Comparison of ENCODE assay signal across 15 cellular contexts in the genomic region with DNA sequence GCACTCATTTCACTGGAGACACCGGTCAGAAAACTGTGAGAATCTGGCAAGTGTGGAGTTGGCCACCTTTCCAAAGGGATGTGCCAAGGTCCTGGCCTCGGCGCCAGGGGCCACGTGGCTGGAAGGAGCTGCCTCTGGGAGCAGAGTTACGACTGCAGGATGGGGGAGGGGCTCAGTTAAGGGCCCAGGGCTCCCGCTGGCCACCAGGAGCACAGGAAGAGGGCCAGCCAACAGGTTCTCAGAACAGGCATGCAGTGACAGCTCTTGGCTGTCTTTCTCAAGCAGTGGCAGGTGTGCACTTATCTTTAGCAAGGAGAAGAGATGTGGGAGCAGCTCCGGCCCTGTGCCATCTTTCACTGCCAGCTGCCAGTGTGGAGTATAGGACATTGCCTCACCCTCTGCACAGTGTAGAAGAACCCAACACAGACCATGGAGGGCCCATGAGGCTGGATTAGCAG.
DNase-seq lines count a peak whose midpoint lies in the region; ATAC-seq and TF ChIP-seq lines count a peak whose summit lies in the region.
"Had no signal": no experiment of that assay in that cellular context is flagged by ENCODE, and none has a peak within 500 bp of the region (broad histone marks: within the 10 kb centered on the region; RNA-seq: fewer than 3 reads in every experiment).

No MANE protein-coding gene starts in this region.

- H3K4me3 ChIP-seq in right atrium auricular region = no peak overlapping the region
- H3K4me3 ChIP-seq in uterus = no peak overlapping the region
- H3K4me3 ChIP-seq in A673 (ENCODE audit: low read depth, low read length, poor library complexity, severe bottlenecking) = no peak overlapping the region
- H3K4me3 ChIP-seq: GM23248 had no signal

- TF ChIP-seq POLR2A in uterus (IDR thresholded peaks at IDR 0.05) = no peak

- H3K9me3 ChIP-seq in right atrium auricular region (no peaks in the 10 kb centered on the region), uterus (no peaks in the 10 kb centered on the region), A673 (ENCODE audit: low read depth, low read length, poor library complexity, severe bottlenecking) (no peaks in the 10 kb centered on the region)

- H3K27ac ChIP-seq in right atrium auricular region = no peak overlapping the region
- no peak overlapping the region for H3K27ac ChIP-seq in uterus
- no peak overlapping the region for H3K27ac ChIP-seq in A673 (ENCODE audit: low read depth, low read length, poor library complexity, severe bottlenecking)
- H3K27ac ChIP-seq: epithelial cell of prostate, GM23248 had no signal

- POLR2A ChIA-PET in A673 (lab: Charles Lee; ENCODE audit: low non-redundant PET) = no interaction called here

- no peaks in the 10 kb centered on the region for H3K36me3 ChIP-seq in right atrium auricular region
- no peaks in the 10 kb centered on the region for H3K36me3 ChIP-seq in uterus
- H3K36me3 ChIP-seq in A673 (ENCODE audit: insufficient read depth, low read length, poor library complexity, severe bottlenecking) = no peaks in the 10 kb centered on the region

- H3K27me3 ChIP-seq in right atrium auricular region (no peaks in the 10 kb centered on the region), uterus (no peaks in the 10 kb centered on the region), A673 (replicated peaks; ENCODE audit: insufficient read depth, low read depth, low read length, poor library complexity) (peaks cover 60% of the 10 kb centered on the region)

- CTCF ChIA-PET in A673 (lab: Charles Lee) = no interaction called here

- intact Hi-C loops in Right ventricle myocardium superior (cut with DNase I) = no loop called here
- intact Hi-C loops in uterus (cut with DNase I; ENCODE audit: low total_unique reads) = no loop called here
- intact Hi-C loops in A673 (cut with micrococcal nuclease; ENCODE audit: unreplicated experiment) = no loop called here

- DNase-seq in Right ventricle myocardium superior (peak; percentile 68), right atrium auricular region (ENCODE audit: low spot score) (no peak), SHP77 (lab: John Stamatoyannopoulos, UW) (peak; percentile 35 to 65), iPS-NIHi11 (ENCODE audit: low spot score) (peak; percentile 41), uterus (peak; percentile 30 to 63), A673 (ENCODE audit: low spot score) (no peak), cerebellar cortex (ENCODE audit: low spot score) (no peak)
- DNase-seq in activated CD4-positive, CD25-positive, alpha-beta regulatory T cell (lab: John Stamatoyannopoulos, UW) = no peak
- DNase-seq: activated naive CD4-positive, alpha-beta T cell treated with anti-CD3 and anti-CD28 coated beads, Interleukin-2, amount 50 U/mL, for 16 hours; GM23248; Karpas-422; NCI-H2227 treated with DMSO at 0.1 percent for 48 hours; stimulated activated CD4-positive, alpha-beta T cell treated with anti-CD3 and anti-CD28 coated beads, Interleukin-2, amount 100 ng/mL, for 24 hours; T-helper 9 cell had no signal

- TF ChIP-seq CTCF in right atrium auricular region (IDR thresholded peaks at IDR 0.05) (no peak), uterus (IDR thresholded peaks at IDR 0.05) (no peak), A673 (conservative IDR thresholded peaks at IDR 0.05; ENCODE audit: low read depth, low read length) (no peak)

- peak; percentile 83 for ATAC-seq in Right ventricle myocardium superior (ENCODE audit: poor library complexity)

- H3K4me1 ChIP-seq in right atrium auricular region (peaks cover 0 to 21% of the 10 kb centered on the region in 2 donors), uterus (peaks cover 4 to 5% of the 10 kb centered on the region in 2 donors), A673 (ENCODE audit: insufficient read depth, low read length, poor library complexity, severe bottlenecking) (no peaks in the 10 kb centered on the region)

- no TSS peak for BruUV-seq in A673 (replicated peaks; lab: Mats Ljungman, UMichigan)

Comparison
In these comparisons a context has a peak if more than half of its experiments do, and no peak if none do; other contexts are left out.
1. DNase-seq: peak in Right ventricle myocardium superior (single experiment), SHP77 (2 of 2), iPS-NIHi11 (single experiment) and uterus (2 of 2); none in right atrium auricular region (single experiment), A673 (single experiment), cerebellar cortex (single experiment) and activated CD4-positive, CD25-positive, alpha-beta regulatory T cell (0 of 4).